ENCODE assay signal across 10 cellular contexts in genomic region chr16:11979013-11979412, GRCh38. TPM values are rescaled to one million over a fixed set of nuclear protein-coding genes. Genes with fewer than 3 reads are reported as not detected.
"Had no signal": no experiment of that assay in that cellular context is flagged by ENCODE, and none has a peak within 500 bp of the region (broad histone marks: within the 10 kb centered on the region; RNA-seq: fewer than 3 reads in every experiment).

No MANE protein-coding gene starts in this region.

RNA-seq across cellular contexts. Expression of gene TNFRSF17, which starts 14.0 kb away (rescaled TPM):
- total RNA-seq: dorsolateral prefrontal cortex; gastrocnemius medialis; glomerular endothelial cell; left ventricle myocardium superior; natural killer cell treated with Interleukin-12 subunit alpha and Interleukin-12 subunit beta and Interleukin-15 and Interleukin-18, amount 100 ng/mL, for 72 hours; neural crest cell; posterior vena cava; pulmonary artery endothelial cell had no signal
- polyA plus RNA-seq: keratinocyte, pancreas had no signal
